ENCODE assay signal across 8 cellular contexts in genomic region chr2:201117735-201118094, GRCh38. TPM values are rescaled to one million over a fixed set of nuclear protein-coding genes. Genes with fewer than 3 reads are reported as not detected.
DNase-seq lines count a peak whose midpoint lies in the region; ATAC-seq, FAIRE-seq and TF ChIP-seq lines count a peak whose summit lies in the region.
"Not testable (repeated sequence)": the region's sequence is repeated elsewhere in the genome, so short reads cannot be mapped to it uniquely, and the experiment has no call there.

No MANE protein-coding gene starts in this region.

- peak overlapping the region; percentile 96 for H3K27ac ChIP-seq in OCI-LY1 (ENCODE audit: low read depth, low read length, poor library complexity, severe bottlenecking)
- peak overlapping the region; percentile 99 for H3K27ac ChIP-seq in GM12878 (ENCODE audit: control insufficient read depth, insufficient read depth)
- peak overlapping the region; percentile 88 for H3K27ac ChIP-seq in mesendoderm (ENCODE audit: low read depth, low read length)
- peak overlapping the region; percentile 97 for H3K27ac ChIP-seq in vagina

- RAD21 ChIA-PET in GM12878 (lab: Charles Lee; ENCODE audit: unreplicated experiment): interaction anchor here (0.7 to 7.7 kb wide), 17 partner anchors 31 to 305 kb away, joined by 3 to 71 read pairs (median 4); partner anchors contain the start of genes CASP10, NDUFB3, NIF3L1 and ORC2

- H3K4me3 Mint-ChIP-seq in activated CD4-positive, alpha-beta memory T cell treated with anti-CD3 and anti-CD28 coated beads, Interleukin-2, amount 10 ng/mL, durations not matched to agents 7 days and 5 days: peak overlapping the region; percentile 96

- not testable (repeated sequence) for H3K23ac ChIP-seq in mesendoderm (ENCODE audit: low read length)

- H3K9me3 Mint-ChIP-seq in activated CD4-positive, alpha-beta memory T cell treated with anti-CD3 and anti-CD28 coated beads, Interleukin-2, amount 10 ng/mL, durations not matched to agents 7 days and 5 days: not testable (repeated sequence)

- peaks cover 36% of the 10 kb centered on the region for H3K79me2 ChIP-seq in OCI-LY1 (ENCODE audit: insufficient read depth, low read length)
- peaks cover 80% of the 10 kb centered on the region for H3K79me2 ChIP-seq in GM12878 (ENCODE audit: control insufficient read depth, insufficient read depth, low read length)
- not testable (repeated sequence) for H3K79me2 ChIP-seq in mesendoderm (ENCODE audit: control insufficient read depth, insufficient read depth, low read length)

- peaks cover 56% of the 10 kb centered on the region for H3K36me3 Mint-ChIP-seq in activated CD4-positive, alpha-beta memory T cell treated with anti-CD3 and anti-CD28 coated beads, Interleukin-2, amount 10 ng/mL, durations not matched to agents 7 days and 5 days (ENCODE audit: low read depth)

- POLR2A ChIA-PET in activated CD4-positive, alpha-beta memory T cell treated with anti-CD3 and anti-CD28 coated beads, Interleukin-2, amount 10 ng/mL, durations not matched to agents 7 days and 5 days (lab: Charles Lee): interaction anchor here (0.9 to 7.8 kb wide), 29 partner anchors 28 to 663 kb away, joined by 3 to 105 read pairs (median 6); partner anchors contain the start of genes ALS2, BZW1, CASP10 and CASP8
- POLR2A ChIA-PET in GM12878 (lab: Charles Lee): interaction anchor here (0.8 to 7.0 kb wide), 13 partner anchors 13 to 254 kb away, joined by 3 to 127 read pairs (median 3); partner anchors contain the start of genes HYCC2, NDUFB3, NIF3L1 and ORC2

- not testable (repeated sequence) for DNase-seq in GM06990 (ENCODE audit: extremely low read depth, insufficient read length); GM12878 (ENCODE audit: low read depth, low spot score); fibroblast of mammary gland (ENCODE audit: low read depth); mesendoderm; vagina (ENCODE audit: extremely low spot score in 2 of 2)
- DNase-seq in activated CD4-positive, alpha-beta memory T cell treated with anti-CD3 and anti-CD28 coated beads, Interleukin-2, amount 10 ng/mL, durations not matched to agents 7 days and 5 days: peak; percentile 60

- H3K4me1 ChIP-seq in OCI-LY1 (ENCODE audit: insufficient read depth, low read length, severe bottlenecking): peaks cover 65% of the 10 kb centered on the region
- peaks cover 12% of the 10 kb centered on the region for H3K4me1 ChIP-seq in GM12878 (ENCODE audit: control insufficient read depth, insufficient read depth, low read length)
- H3K4me1 ChIP-seq in mesendoderm (ENCODE audit: control insufficient read depth, low read depth, low read length): not testable (repeated sequence)
- peaks cover 42% of the 10 kb centered on the region for H3K4me1 ChIP-seq in skeletal muscle satellite cell (ENCODE audit: control insufficient read depth, insufficient read depth, low read length)
- peaks cover 43% of the 10 kb centered on the region for H3K4me1 ChIP-seq in vagina

- H3K4me3 ChIP-seq in GM06990 (replicated peaks; ENCODE audit: low read depth, low read length) (peak overlapping the region; percentile 96), OCI-LY1 (ENCODE audit: low read depth, low read length, poor library complexity, severe bottlenecking) (peak overlapping the region; percentile 85), GM12878 (peak overlapping the region; percentile 82), fibroblast of mammary gland (ENCODE audit: control insufficient read depth, low read depth, low read length) (peak overlapping the region; percentile 78), skeletal muscle satellite cell (ENCODE audit: low read length) (peak overlapping the region; percentile 75), vagina (peak overlapping the region; percentile 69 to 88)
- H3K4me3 ChIP-seq in mesendoderm (ENCODE audit: low read length): not testable (repeated sequence)

- not testable (repeated sequence) for H3K9me2 ChIP-seq in OCI-LY1 (ENCODE audit: low read depth, low read length)

- TF ChIP-seq EP300 in GM12878 (IDR thresholded peaks at IDR 0.05; ENCODE audit: borderline replicate concordance in 1 of 2, control insufficient read depth in 1 of 2, low read depth in 2 of 2, low read length in 2 of 2): not testable (repeated sequence)

- CTCF ChIA-PET in activated CD4-positive, alpha-beta memory T cell treated with anti-CD3 and anti-CD28 coated beads, Interleukin-2, amount 10 ng/mL, durations not matched to agents 7 days and 5 days (lab: Charles Lee): interaction anchor here (0.9 to 6.3 kb wide), 21 partner anchors 8 to 269 kb away, joined by 3 to 75 read pairs (median 5); partner anchors contain the start of genes CASP10, CASP8, CLK1 and HYCC2
- CTCF ChIA-PET in GM12878 (lab: Yijun Ruan, JAX): interaction anchor here (0.7 to 5.0 kb wide), 24 partner anchors 9 to 216 kb away, joined by 3 to 53 read pairs (median 5); partner anchors contain the start of genes CASP10 and HYCC2

- not testable (repeated sequence) for H3K27me3 ChIP-seq in GM06990 (replicated peaks; ENCODE audit: control insufficient read depth, insufficient read depth, low read length); OCI-LY1 (ENCODE audit: insufficient read depth, low read length); GM12878 (replicated peaks in 1 of 2; ENCODE audit: control insufficient read depth in 2 of 2, insufficient read depth in 2 of 2, low read length in 1 of 2); mesendoderm (ENCODE audit: insufficient read depth, low read length, poor library complexity); skeletal muscle satellite cell (ENCODE audit: control insufficient read depth, insufficient read depth, low read length); vagina

- H3K4me1 Mint-ChIP-seq in activated CD4-positive, alpha-beta memory T cell treated with anti-CD3 and anti-CD28 coated beads, Interleukin-2, amount 10 ng/mL, durations not matched to agents 7 days and 5 days: peaks cover 45% of the 10 kb centered on the region

- H3K79me1 ChIP-seq in mesendoderm (ENCODE audit: low read length): not testable (repeated sequence)

- H2BK15ac ChIP-seq in mesendoderm (replicated peaks; ENCODE audit: low read depth): not testable (repeated sequence)

- H3K18ac ChIP-seq in mesendoderm (ENCODE audit: low read length): peak overlapping the region; percentile 78

- not testable (repeated sequence) for H3K56ac ChIP-seq in mesendoderm (ENCODE audit: low read length)

- H4K5ac ChIP-seq in mesendoderm (ENCODE audit: low read length): not testable (repeated sequence)

- H4K20me1 ChIP-seq in OCI-LY1 (ENCODE audit: insufficient read depth, low read length); GM12878 (ENCODE audit: control insufficient read depth, insufficient read depth): not testable (repeated sequence)

- H4K8ac ChIP-seq in mesendoderm (ENCODE audit: low read depth, low read length): not testable (repeated sequence)

- not testable (repeated sequence) for H2AK5ac ChIP-seq in mesendoderm (ENCODE audit: low read length)

- intact Hi-C loops in GM12878 (cut with micrococcal nuclease; ENCODE audit: unreplicated experiment) (loop anchor here (1.0 to 5.0 kb wide), 8 partner anchors 12 to 305 kb away; partner anchors contain the start of genes HYCC2, NIF3L1, ORC2 and PPIL3), vagina (cut with DNase I) (loop anchor here (5.0 kb wide), 1 partner anchor 35 kb away; no protein-coding TSS in a partner anchor)

- not testable (repeated sequence) for H3K27me3 Mint-ChIP-seq in activated CD4-positive, alpha-beta memory T cell treated with anti-CD3 and anti-CD28 coated beads, Interleukin-2, amount 10 ng/mL, durations not matched to agents 7 days and 5 days

- not testable (repeated sequence) for BruUV-seq in GM12878 (replicated peaks; lab: Mats Ljungman, UMichigan)

- SMC1A ChIA-PET in GM12878 (lab: Charles Lee; ENCODE audit: uncharacterized antibody, unreplicated experiment): interaction anchor here (0.7 to 9.4 kb wide), 16 partner anchors 13 to 161 kb away, joined by 3 to 143 read pairs (median 4); partner anchors contain the start of genes CASP10 and ORC2

- not testable (repeated sequence) for H2BK5ac ChIP-seq in mesendoderm (ENCODE audit: low read length)

- not testable (repeated sequence) for TF ChIP-seq CTCF in GM06990 (IDR thresholded peaks at IDR 0.05; ENCODE audit: insufficient read depth, low read length, poor library complexity, severe bottlenecking); OCI-LY1 (IDR thresholded peaks at IDR 0.05; ENCODE audit: low read length); GM12878 (IDR thresholded peaks at IDR 0.05 in 2 of 3, conservative IDR thresholded peaks at IDR 0.05 in 1 of 3; ENCODE audit: control insufficient read depth in 2 of 3, extremely low read depth in 1 of 3, insufficient read depth in 1 of 3, low read depth in 3 of 3, low read length in 3 of 3); fibroblast of mammary gland (conservative IDR thresholded peaks at IDR 0.05; ENCODE audit: control insufficient read depth, insufficient read depth, low read depth, low read length); vagina (IDR thresholded peaks at IDR 0.05)

- not testable (repeated sequence) for ATAC-seq in GM12878

- under 1% methylated on average over 13 of the region's 13 CpGs for WGBS in GM12878 (ENCODE audit: insufficient coverage, insufficient replicate concordance, low lambda C conversion rate, missing lambda C conversion rate)
- no CpG with 5 or more reads among the region's 13 CpGs for WGBS in mesendoderm (ENCODE audit: extremely low coverage, insufficient coverage, low lambda C conversion rate)

- TF ChIP-seq POLR2A in GM12878 (IDR thresholded peaks at IDR 0.05; ENCODE audit: low read depth, low read length); vagina (IDR thresholded peaks at IDR 0.05): not testable (repeated sequence)

- in situ Hi-C loops in GM12878 (cut with MboI): not testable (repeated sequence)

- H2AFZ ChIP-seq in OCI-LY1 (ENCODE audit: low read length); GM12878 (ENCODE audit: control insufficient read depth, low read depth, low read length): not testable (repeated sequence)

- H3K9ac ChIP-seq in OCI-LY1 (ENCODE audit: low read length) (peak overlapping the region; percentile 94), GM12878 (ENCODE audit: control insufficient read depth, insufficient read depth, low read length) (peak overlapping the region; percentile 99), skeletal muscle satellite cell (ENCODE audit: low read depth, low read length) (peak overlapping the region; percentile 93)
- not testable (repeated sequence) for H3K9ac ChIP-seq in mesendoderm (ENCODE audit: low read length)

- H3K36me3 ChIP-seq in GM06990 (ENCODE audit: control insufficient read depth, insufficient read depth, low read length); OCI-LY1 (ENCODE audit: insufficient read depth, low read length); GM12878 (ENCODE audit: control insufficient read depth in 2 of 2, insufficient read depth in 2 of 2, low read length in 1 of 2); mesendoderm (ENCODE audit: control insufficient read depth, insufficient read depth, low read length); vagina: not testable (repeated sequence)
- H3K36me3 ChIP-seq in skeletal muscle satellite cell (ENCODE audit: insufficient read depth, low read length): peaks cover 10% of the 10 kb centered on the region

- TF ChIP-seq RAD21 in GM12878 (IDR thresholded peaks at IDR 0.05; ENCODE audit: insufficient read depth, low read depth, low read length): not testable (repeated sequence)

- H3K4ac ChIP-seq in mesendoderm (ENCODE audit: low read depth, low read length): not testable (repeated sequence)

- peaks cover 11% of the 10 kb centered on the region; the same call in 1 of the 2 replicates for H3F3A ChIP-seq in OCI-LY1 (ENCODE audit: insufficient read depth, low read length)

- not testable (repeated sequence) for H2BK120ac ChIP-seq in mesendoderm (ENCODE audit: low read depth, low read length)

- not testable (repeated sequence) for H3K9me3 ChIP-seq in OCI-LY1 (ENCODE audit: low read length); GM12878 (replicated peaks; ENCODE audit: control insufficient read depth, insufficient read depth, low read length); skeletal muscle satellite cell (replicated peaks; ENCODE audit: low read length); vagina

- H3K4me2 ChIP-seq in OCI-LY1 (ENCODE audit: low read length) (peak overlapping the region; percentile 91), GM12878 (ENCODE audit: control insufficient read depth, insufficient read depth) (peak overlapping the region; percentile 98), skeletal muscle satellite cell (ENCODE audit: low read length) (peak overlapping the region; percentile 89)
- H3K4me2 ChIP-seq in mesendoderm (ENCODE audit: low read length): not testable (repeated sequence)

- H3K27ac Mint-ChIP-seq in activated CD4-positive, alpha-beta memory T cell treated with anti-CD3 and anti-CD28 coated beads, Interleukin-2, amount 10 ng/mL, durations not matched to agents 7 days and 5 days: peak overlapping the region; percentile 98

- FAIRE-seq in GM12878 (lab: Jason Lieb, UNC): not testable (repeated sequence)

RNA-seq across cellular contexts. Expression of gene CFLAR, which starts 1.8 kb away (rescaled TPM):
- total RNA-seq in activated CD4-positive, alpha-beta memory T cell treated with anti-CD3 and anti-CD28 coated beads, Interleukin-2, amount 10 ng/mL, durations not matched to agents 7 days and 5 days: 100 to 1,000 TPM; 192 to 196 TPM
- total RNA-seq in GM12878 (2013; cell fraction: nucleolus; rRNA removed): 905 and 928 TPM in 2 replicates
- 81.4 and 106 TPM in 2 replicates for total RNA-seq in GM12878 (2014; rRNA removed)
- total RNA-seq in GM12878 (2014; rRNA removed; fragmentation: Illumina TruSeq; extraction: Trizol): 109 and 110 TPM in 2 replicates
- total RNA-seq in GM12878 (2021): 97.7 and 99.5 TPM in 2 replicates
- polyA plus RNA-seq in GM12878 (2011; ENCODE audit: low read depth): 96.3 TPM
- 181 and 241 TPM in 2 replicates for polyA plus RNA-seq in GM12878 (2011; rRNA removed)
- 90.5 and 101 TPM in 2 replicates for polyA plus RNA-seq in GM12878 (2011; cell fraction: cytosol; rRNA removed)
- 157 and 170 TPM in 2 replicates for polyA plus RNA-seq in GM12878 (2011; cell fraction: nucleus; rRNA removed)
- polyA plus RNA-seq in GM12878 (2012): 109 and 116 TPM in 2 replicates
- 103 and 125 TPM in 2 replicates for polyA plus RNA-seq in GM12878 (2014; fragmentation: Illumina TruSeq; extraction: Trizol)
- 100 to 1,000 TPM; 103 to 105 TPM for polyA plus RNA-seq in GM12878 (2014; fragmentation: Nextera tagmentation; extraction: Ambion mirVana)
- 70.5 and 80.6 TPM in 2 replicates for polyA plus RNA-seq in GM12878 (2014; rRNA removed)
- polyA plus RNA-seq in GM12878 (2016; fragmentation: Nextera tagmentation; extraction: Ambion mirVana): 10 to 100 TPM; 87.2 to 89.4 TPM
- 249 and 253 TPM in 2 replicates for polyA minus RNA-seq in GM12878 (2011; rRNA and poly(A)+ RNA removed)
- 50.2 and 65.0 TPM in 2 replicates for polyA minus RNA-seq in GM12878 (2011; cell fraction: cytosol; rRNA and poly(A)+ RNA removed)
- 155 and 248 TPM in 2 replicates for polyA minus RNA-seq in GM12878 (2011; cell fraction: nucleus; rRNA and poly(A)+ RNA removed)
- polyA plus RNA-seq in mesendoderm (2013, experiment 1 of 2): 5.4 TPM
- polyA plus RNA-seq in mesendoderm (2013, experiment 2 of 2): 5.5 TPM
- 72.1 and 75.3 TPM in 2 replicates for total RNA-seq in skeletal muscle satellite cell (2012; rRNA removed)
- total RNA-seq in vagina: 144 TPM

RNA-seq across cellular contexts. Expression of gene NDUFB3, which starts 45.9 kb away (rescaled TPM):
- 100 to 1,000 TPM; 133 to 135 TPM for total RNA-seq in activated CD4-positive, alpha-beta memory T cell treated with anti-CD3 and anti-CD28 coated beads, Interleukin-2, amount 10 ng/mL, durations not matched to agents 7 days and 5 days
- total RNA-seq in GM12878 (2013; cell fraction: nucleolus; rRNA removed): 4.3 and 7.4 TPM in 2 replicates
- total RNA-seq in GM12878 (2014; rRNA removed): 115 and 153 TPM in 2 replicates
- 188 and 189 TPM in 2 replicates for total RNA-seq in GM12878 (2014; rRNA removed; fragmentation: Illumina TruSeq; extraction: Trizol)
- 129 and 146 TPM in 2 replicates for total RNA-seq in GM12878 (2021)
- polyA plus RNA-seq in GM12878 (2011; ENCODE audit: low read depth): 209 TPM
- 157 and 257 TPM in 2 replicates for polyA plus RNA-seq in GM12878 (2011; rRNA removed)
- polyA plus RNA-seq in GM12878 (2011; cell fraction: cytosol; rRNA removed): 44.7 and 46.5 TPM in 2 replicates
- polyA plus RNA-seq in GM12878 (2011; cell fraction: nucleus; rRNA removed): 46.6 and 51.5 TPM in 2 replicates
- 113 and 145 TPM in 2 replicates for polyA plus RNA-seq in GM12878 (2012)
- 152 and 190 TPM in 2 replicates for polyA plus RNA-seq in GM12878 (2014; fragmentation: Illumina TruSeq; extraction: Trizol)
- 1,000 to 10,000 TPM; 1,005 to 1,059 TPM for polyA plus RNA-seq in GM12878 (2014; fragmentation: Nextera tagmentation; extraction: Ambion mirVana)
- polyA plus RNA-seq in GM12878 (2014; rRNA removed): 180 and 186 TPM in 2 replicates
- 100 to 1,000 TPM; 665 to 671 TPM for polyA plus RNA-seq in GM12878 (2016; fragmentation: Nextera tagmentation; extraction: Ambion mirVana)
- polyA minus RNA-seq in GM12878 (2011; rRNA and poly(A)+ RNA removed): 14.3 and 23.6 TPM in 2 replicates
- polyA minus RNA-seq in GM12878 (2011; cell fraction: cytosol; rRNA and poly(A)+ RNA removed): 10.8 and 20.4 TPM in 2 replicates
- polyA minus RNA-seq in GM12878 (2011; cell fraction: nucleus; rRNA and poly(A)+ RNA removed): 4.4 and 5.4 TPM in 2 replicates
- 98.6 TPM for polyA plus RNA-seq in mesendoderm (2013, experiment 1 of 2)
- 101 TPM for polyA plus RNA-seq in mesendoderm (2013, experiment 2 of 2)
- total RNA-seq in skeletal muscle satellite cell (2012; rRNA removed): 62.9 and 96.6 TPM in 2 replicates
- 38.8 TPM for total RNA-seq in vagina

RNA-seq across cellular contexts. Expression of gene HYCC2, which starts 46.2 kb away (rescaled TPM):
- total RNA-seq in activated CD4-positive, alpha-beta memory T cell treated with anti-CD3 and anti-CD28 coated beads, Interleukin-2, amount 10 ng/mL, durations not matched to agents 7 days and 5 days: 10 to 100 TPM; 27.9 to 31.9 TPM
- 59.1 and 62.7 TPM in 2 replicates for total RNA-seq in GM12878 (2013; cell fraction: nucleolus; rRNA removed)
- total RNA-seq in GM12878 (2014; rRNA removed) (6.0 and 7.3 TPM in 2 replicates), GM12878 (2014; rRNA removed; fragmentation: Illumina TruSeq; extraction: Trizol) (9.5 and 11.1 TPM in 2 replicates), GM12878 (2021) (15.2 and 17.4 TPM in 2 replicates), vagina (14.7 TPM)
- 2.7 TPM for polyA plus RNA-seq in GM12878 (2011; ENCODE audit: low read depth)
- polyA plus RNA-seq in GM12878 (2011; rRNA removed) (9.2 and 14.4 TPM in 2 replicates), GM12878 (2014; fragmentation: Illumina TruSeq; extraction: Trizol) (6.7 and 8.5 TPM in 2 replicates), GM12878 (2014; fragmentation: Nextera tagmentation; extraction: Ambion mirVana) (1 to 10 TPM; 3.4 to 6.8 TPM), GM12878 (2014; rRNA removed) (4.6 and 4.9 TPM in 2 replicates), GM12878 (2016; fragmentation: Nextera tagmentation; extraction: Ambion mirVana) (10 to 100 TPM; 11.6 to 12.9 TPM)
- polyA plus RNA-seq in GM12878 (2011; cell fraction: cytosol; rRNA removed): 3.5 and 3.8 TPM in 2 replicates
- 7.1 and 8.4 TPM in 2 replicates for polyA plus RNA-seq in GM12878 (2011; cell fraction: nucleus; rRNA removed)
- 3.5 and 5.0 TPM in 2 replicates for polyA plus RNA-seq in GM12878 (2012)
- 16.7 and 18.8 TPM in 2 replicates for polyA minus RNA-seq in GM12878 (2011; rRNA and poly(A)+ RNA removed)
- 4.7 and 5.9 TPM in 2 replicates for polyA minus RNA-seq in GM12878 (2011; cell fraction: cytosol; rRNA and poly(A)+ RNA removed)
- polyA minus RNA-seq in GM12878 (2011; cell fraction: nucleus; rRNA and poly(A)+ RNA removed): 12.7 and 21.8 TPM in 2 replicates
- 4.1 TPM for polyA plus RNA-seq in mesendoderm (2013, experiment 1 of 2)
- polyA plus RNA-seq in mesendoderm (2013, experiment 2 of 2): 4.1 TPM
- 8.1 and 8.7 TPM in 2 replicates for total RNA-seq in skeletal muscle satellite cell (2012; rRNA removed)
